ENCODE assay signal across 9 cellular contexts in genomic region chr3:13655074-13655913, GRCh38.
DNase-seq lines count a peak whose midpoint lies in the region; ATAC-seq, FAIRE-seq and TF ChIP-seq lines count a peak whose summit lies in the region.
"Had no signal": no experiment of that assay in that cellular context is flagged by ENCODE, and none has a peak within 500 bp of the region (broad histone marks: within the 10 kb centered on the region; RNA-seq: fewer than 3 reads in every experiment).

No MANE protein-coding gene starts in this region.

- no peak overlapping the region for H3K4ac ChIP-seq in H1 (replicated peaks; ENCODE audit: insufficient read length, low read depth, low read length)

- H3K23me2 ChIP-seq in H1 (ENCODE audit: low read depth, low read length), result peaks cover 1% of the 10 kb centered on the region; the same call in 1 of the 2 replicates

- 0 out of 2 replicates have a peak overlapping the region, but pooled peaks have one; percentile 8 for H4K8ac ChIP-seq in H1 (ENCODE audit: extremely low read depth, insufficient read depth, low read length)

- no peaks in the 10 kb centered on the region for H3K36me3 ChIP-seq in H1 (ENCODE audit: control insufficient read depth in 2 of 4, insufficient read depth in 4 of 4, low read length in 3 of 4)
- H3K36me3 ChIP-seq in Karpas-422 (ENCODE audit: insufficient read depth, low read length), result no peaks in the 10 kb centered on the region

- WGBS in H1 (ENCODE audit: extremely low coverage in 1 of 2, insufficient coverage in 1 of 2, insufficient read length in 1 of 2, insufficient replicate concordance in 2 of 2, low coverage in 1 of 2, low lambda C conversion rate in 2 of 2, missing lambda C conversion rate in 1 of 2), 2 experiments, result 12% methylated on average over 32 of the region's 70 CpGs; no CpG with 5 or more reads in 1 of the 2 experiments

- no peak for TF ChIP-seq EP300 in H1 (IDR thresholded peaks at IDR 0.05; ENCODE audit: borderline replicate concordance in 1 of 2, low read depth in 2 of 2, low read length in 2 of 2)

- peaks cover 0 to 8% (median 6%) of the 10 kb centered on the region in 4 experiments; a peak in 5 of 7 replicates for H3K4me1 ChIP-seq in H1 (replicated peaks in 1 of 4; ENCODE audit: control insufficient read depth in 3 of 4, insufficient read depth in 4 of 4, low read length in 3 of 4)
- H3K4me1 ChIP-seq in Karpas-422 (ENCODE audit: low read length), result no peaks in the 10 kb centered on the region

- CTCF ChIA-PET in H1 (lab: Charles Lee; ENCODE audit: partially characterized antibody), result interaction anchor here (0.5 to 34.9 kb wide), 28 partner anchors 8 to 309 kb away, joined by 3 to 772 read pairs (median 6); partner anchors contain the start of gene WNT7A

- H2BK5ac ChIP-seq in H1 (ENCODE audit: low read depth, low read length), result peak overlapping the region; percentile 44; the same call in 1 of the 2 replicates

- POLR2A ChIA-PET in H1 (lab: Charles Lee; ENCODE audit: partially characterized antibody), result no interaction called here

- no peak overlapping the region for H2BK12ac ChIP-seq in H1 (ENCODE audit: low read depth, low read length)

- H3K9me2 ChIP-seq in Karpas-422 (replicated peaks; ENCODE audit: insufficient read depth, low read length), result no peaks in the 10 kb centered on the region

- H3K27me3 ChIP-seq in H1 (replicated peaks in 1 of 4; ENCODE audit: control insufficient read depth in 3 of 4, extremely low read depth in 1 of 4, insufficient read depth in 3 of 4, low read length in 3 of 4), result peaks cover 1 to 36% (median 30%) of the 10 kb centered on the region in 4 experiments
- H3K27me3 ChIP-seq in Karpas-422 (ENCODE audit: low read length), result no peaks in the 10 kb centered on the region

- no peak overlapping the region for H3K23ac ChIP-seq in H1 (ENCODE audit: insufficient read length)

- DNase-seq in NCI-H748 (lab: John Stamatoyannopoulos, UW; ENCODE audit: unreplicated experiment) (peak; percentile 68), NCI-H748 treated with DMSO at 0.1 percent for 48 hours (lab: John Stamatoyannopoulos, UW) (no peak), H1 (ENCODE audit: low read depth in 1 of 2, low spot score in 2 of 2) (peak in 1 of 2 experiments; percentile 89), mucosa of gallbladder (ENCODE audit: low spot score) (peak; percentile 23), Karpas-422 (no peak)

- H3K4me2 ChIP-seq in H1 (ENCODE audit: insufficient read depth in 1 of 2, low read depth in 2 of 2, low read length in 2 of 2) (peak overlapping the region; percentile 29 to 66), Karpas-422 (ENCODE audit: low read depth, low read length, poor library complexity, severe bottlenecking) (no peak overlapping the region)

- H3K14ac ChIP-seq in H1 (ENCODE audit: insufficient read length), result no peak overlapping the region

- peak overlapping the region in 3 of 4 experiments; percentile 35 to 48 (median 43); a peak in 6 of 8 replicates for H3K4me3 ChIP-seq in H1 (ENCODE audit: extremely low read depth in 1 of 4, insufficient read depth in 2 of 4, low read depth in 3 of 4, low read length in 4 of 4)
- no peak overlapping the region for H3K4me3 ChIP-seq in Karpas-422 (ENCODE audit: low read length)

- H2BK20ac ChIP-seq in H1 (ENCODE audit: low read length), result no peak overlapping the region

- H3K79me2 ChIP-seq in H1 (ENCODE audit: control insufficient read depth in 1 of 2, insufficient read depth in 2 of 2, low read length in 2 of 2) (no peaks in the 10 kb centered on the region), Karpas-422 (ENCODE audit: low read length) (no peaks in the 10 kb centered on the region)

- ATAC-seq in SK-N-SH treated with all-trans-retinoic acid at 6 μM for 48 hours, result peak; percentile 47
- no peak for ATAC-seq in HG03457 (IDR thresholded peaks at IDR 0.05; ENCODE audit: unreplicated experiment)
- no peak for ATAC-seq in GM18861 (IDR thresholded peaks at IDR 0.05; ENCODE audit: unreplicated experiment)

- no peaks in the 10 kb centered on the region for H3K79me1 ChIP-seq in H1 (ENCODE audit: low read depth, low read length)

- H2AFZ ChIP-seq in H1 (ENCODE audit: low read length), result no peak overlapping the region; the same call in 1 of the 2 replicates
- no peak overlapping the region for H2AFZ ChIP-seq in Karpas-422 (ENCODE audit: low read length)

- peak overlapping the region; percentile 86 for H4K91ac ChIP-seq in H1 (replicated peaks; ENCODE audit: insufficient read length, low read length)

- 0 out of 2 replicates have a peak overlapping the region, but pooled peaks have one; percentile 52 for H3K18ac ChIP-seq in H1 (ENCODE audit: extremely low read depth, low read length)

- H2BK15ac ChIP-seq in H1 (ENCODE audit: low read length), result no peak overlapping the region

- H2BK120ac ChIP-seq in H1 (replicated peaks; ENCODE audit: low read depth, low read length), result no peak overlapping the region

- H3K9me3 ChIP-seq in H1 (ENCODE audit: insufficient read depth in 2 of 2, low read depth in 1 of 2, low read length in 1 of 2) (no peaks in the 10 kb centered on the region), Karpas-422 (ENCODE audit: low read length) (no peaks in the 10 kb centered on the region)

- 0 out of 2 replicates have a peak overlapping the region, but pooled peaks have one; percentile 34 for H2AK5ac ChIP-seq in H1 (ENCODE audit: low read depth, low read length)

- no peak for TF ChIP-seq POLR2A in H1 (IDR thresholded peaks at IDR 0.05; ENCODE audit: control extremely low read depth in 1 of 2, low read depth in 2 of 2, low read length in 2 of 2)

- H3K27ac ChIP-seq in H1 (ENCODE audit: low read depth, low read length) (no peak overlapping the region), Karpas-422 (ENCODE audit: low read length) (no peak overlapping the region)

- peak in 2 of 3 experiments; percentile 76 to 94; a peak in 3 of 4 replicates for TF ChIP-seq CTCF in H1 (IDR thresholded peaks at IDR 0.05; ENCODE audit: control extremely low read depth in 1 of 3, insufficient read depth in 1 of 3, low read depth in 1 of 3, low read length in 3 of 3)

- TF ChIP-seq RAD21 in H1 (IDR thresholded peaks at IDR 0.05 in 1 of 2, conservative IDR thresholded peaks at IDR 0.05 in 1 of 2; ENCODE audit: low read depth in 2 of 2, low read length in 2 of 2), result peak; percentile 58 to 90

- no peak overlapping the region for H4K5ac ChIP-seq in H1 (ENCODE audit: insufficient read length, low read depth, low read length)

- no peak overlapping the region for H3K9ac ChIP-seq in H1 (replicated peaks in 1 of 4; ENCODE audit: extremely low read depth in 1 of 4, low read depth in 3 of 4, low read length in 3 of 4)
- H3K9ac ChIP-seq in Karpas-422 (ENCODE audit: low read length), result no peak overlapping the region

- no peak overlapping the region for H3K56ac ChIP-seq in H1 (replicated peaks; ENCODE audit: insufficient read length, low read depth, low read length)

- FAIRE-seq in H1 (lab: Jason Lieb, UNC), result no peak
- FAIRE-seq: G401.6 had no signal

- H4K20me1 ChIP-seq in H1 (replicated peaks in 1 of 2; ENCODE audit: control insufficient read depth in 1 of 2, insufficient read depth in 2 of 2, low read length in 2 of 2) (no peaks in the 10 kb centered on the region), Karpas-422 (ENCODE audit: insufficient read depth, low read depth, low read length) (peaks cover 4% of the 10 kb centered on the region; the same call in 1 of the 2 replicates)

TF ChIP-seq in SK-N-SH treated with all-trans-retinoic acid at 6 μM for 48 hours, 23 proteins besides CTCF, POLR2A, EP300 and RAD21 (continues in another document):
- TF ChIP-seq ARNTL (CRISPR knock-in tag; IDR thresholded peaks at IDR 0.05; ENCODE audit: borderline replicate concordance, low read depth) (no peak), ZNF565 (CRISPR knock-in tag; conservative IDR thresholded peaks at IDR 0.05; ENCODE audit: low read depth) (no peak), ZNF8 (CRISPR knock-in tag; IDR thresholded peaks at IDR 0.05) (no peak), ZFP3 (CRISPR knock-in tag; IDR thresholded peaks at IDR 0.05) (no peak), BACH2 (CRISPR knock-in tag; IDR thresholded peaks at IDR 0.05; ENCODE audit: borderline replicate concordance) (no peak), GLIS3 (CRISPR knock-in tag; IDR thresholded peaks at IDR 0.05) (no peak), SNAI2 (CRISPR knock-in tag; IDR thresholded peaks at IDR 0.05) (no peak)
- TF ChIP-seq, protein P1, sequence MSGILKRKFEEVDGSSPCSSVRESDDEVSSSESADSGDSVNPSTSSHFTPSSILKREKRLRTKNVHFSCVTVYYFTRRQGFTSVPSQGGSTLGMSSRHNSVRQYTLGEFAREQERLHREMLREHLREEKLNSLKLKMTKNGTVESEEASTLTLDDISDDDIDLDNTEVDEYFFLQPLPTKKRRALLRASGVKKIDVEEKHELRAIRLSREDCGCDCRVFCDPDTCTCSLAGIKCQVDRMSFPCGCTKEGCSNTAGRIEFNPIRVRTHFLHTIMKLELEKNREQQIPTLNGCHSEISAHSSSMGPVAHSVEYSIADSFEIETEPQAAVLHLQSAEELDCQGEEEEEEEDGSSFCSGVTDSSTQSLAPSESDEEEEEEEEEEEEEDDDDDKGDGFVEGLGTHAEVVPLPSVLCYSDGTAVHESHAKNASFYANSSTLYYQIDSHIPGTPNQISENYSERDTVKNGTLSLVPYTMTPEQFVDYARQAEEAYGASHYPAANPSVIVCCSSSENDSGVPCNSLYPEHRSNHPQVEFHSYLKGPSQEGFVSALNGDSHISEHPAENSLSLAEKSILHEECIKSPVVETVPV (CRISPR knock-in tag; IDR thresholded peaks at IDR 0.05), result no peak

TF ChIP-seq in H1, 55 proteins besides CTCF, POLR2A, EP300 and RAD21 (continues in another document):
- TF ChIP-seq SUZ12 (IDR thresholded peaks at IDR 0.05; ENCODE audit: low read length) (0 out of 2 replicates have a peak, but pooled peaks have one; percentile 27), GABPA (IDR thresholded peaks at IDR 0.05; ENCODE audit: borderline replicate concordance, insufficient read depth, low read length) (peak; percentile 83), CHD1 (IDR thresholded peaks at IDR 0.05; ENCODE audit: low read depth, low read length) (no peak), MAFK (IDR thresholded peaks at IDR 0.05; ENCODE audit: low read depth, low read length) (no peak), EGR1 (IDR thresholded peaks at IDR 0.05; ENCODE audit: borderline replicate concordance, low read depth, low read length) (no peak), YY1 (IDR thresholded peaks at IDR 0.05; ENCODE audit: low read depth, low read length) (no peak), SRF (IDR thresholded peaks at IDR 0.05; ENCODE audit: low read depth, low read length) (no peak)
- TF ChIP-seq, protein P2, sequence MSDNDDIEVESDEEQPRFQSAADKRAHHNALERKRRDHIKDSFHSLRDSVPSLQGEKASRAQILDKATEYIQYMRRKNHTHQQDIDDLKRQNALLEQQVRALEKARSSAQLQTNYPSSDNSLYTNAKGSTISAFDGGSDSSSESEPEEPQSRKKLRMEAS (IDR thresholded peaks at IDR 0.05), result peak; percentile 72
- TF ChIP-seq, protein P3, sequence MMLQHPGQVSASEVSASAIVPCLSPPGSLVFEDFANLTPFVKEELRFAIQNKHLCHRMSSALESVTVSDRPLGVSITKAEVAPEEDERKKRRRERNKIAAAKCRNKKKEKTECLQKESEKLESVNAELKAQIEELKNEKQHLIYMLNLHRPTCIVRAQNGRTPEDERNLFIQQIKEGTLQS (IDR thresholded peaks at IDR 0.05; ENCODE audit: insufficient read depth, low read depth, low read length), result no peak

Comparison
In these comparisons a context has a peak if more than half of its experiments do, and no peak if none do; other contexts are left out.
1. DNase-seq: peak in NCI-H748 (single experiment) and mucosa of gallbladder (single experiment); none in NCI-H748 treated with DMSO at 0.1 percent for 48 hours (single experiment) and Karpas-422 (single experiment).